In genomic region chr1:162561616-162562451, GRCh38 we compare ENCODE assay signal across 8 cellular contexts. TPM values are rescaled to one million over a fixed set of nuclear protein-coding genes. Genes with fewer than 3 reads are reported as not detected.
DNase-seq lines count a peak whose midpoint lies in the region; ATAC-seq and TF ChIP-seq lines count a peak whose summit lies in the region.

UAP1 (plus strand) TSS chr1:162561722; CDS start chr1:162566069, 4,347 bp downstream.

- POLR2A ChIA-PET in A673 (lab: Charles Lee; ENCODE audit: low non-redundant PET) = interaction anchor here (0.6 kb wide), 2 partner anchors 161 to 162 kb away, joined by 3 read pairs; no protein-coding TSS in a partner anchor

- peaks cover 28% of the 10 kb centered on the region for H3K4me1 ChIP-seq in A673 (ENCODE audit: insufficient read depth, low read length, poor library complexity, severe bottlenecking)
- H3K4me1 ChIP-seq in RWPE2 (ENCODE audit: insufficient read depth, poor library complexity, severe bottlenecking) = peaks cover 32% of the 10 kb centered on the region

- peak within 1 kb of the TSS; percentile 91 for H3K4me3 ChIP-seq in A673 (ENCODE audit: low read depth, low read length, poor library complexity, severe bottlenecking)
- H3K4me3 ChIP-seq in RWPE2 (ENCODE audit: severe bottlenecking) = peak within 1 kb of the TSS; percentile 70

- no peak for TF ChIP-seq CTCF in A673 (conservative IDR thresholded peaks at IDR 0.05; ENCODE audit: low read depth, low read length)
- no peak for TF ChIP-seq CTCF in RWPE2 (IDR thresholded peaks at IDR 0.05; ENCODE audit: poor library complexity, severe bottlenecking)
- TF ChIP-seq CTCF in subcutaneous adipose tissue (IDR thresholded peaks at IDR 0.05; ENCODE audit: low read depth) = no peak

- peak; percentile 26 for ATAC-seq in HG02981 (IDR thresholded peaks at IDR 0.05; ENCODE audit: unreplicated experiment)
- peak; percentile 47 for ATAC-seq in RWPE2 (ENCODE audit: low read depth)

- H3K27me3 ChIP-seq in A673 (replicated peaks; ENCODE audit: insufficient read depth, low read depth, low read length, poor library complexity) (no peaks in the 10 kb centered on the region), RWPE2 (ENCODE audit: insufficient read depth, poor library complexity, severe bottlenecking) (no peaks in the 10 kb centered on the region)

- DNase-seq in A673 (ENCODE audit: low spot score) (peak; percentile 43), RWPE2 (ENCODE audit: low spot score) (no peak), dermis microvascular lymphatic vessel endothelial cell (ENCODE audit: low read depth in 2 of 2) (peak in 1 of 2 donors; percentile 37), lung microvascular endothelial cell (ENCODE audit: low read depth in 2 of 2) (peak; percentile 37 to 61), NCI-H446 (lab: John Stamatoyannopoulos, UW) (no peak)

- intact Hi-C loops in A673 (cut with micrococcal nuclease; ENCODE audit: unreplicated experiment) = no loop called here

- H3K9me3 ChIP-seq in A673 (ENCODE audit: low read depth, low read length, poor library complexity, severe bottlenecking) = no peaks in the 10 kb centered on the region
- H3K9me3 ChIP-seq in RWPE2 (ENCODE audit: severe bottlenecking) = no peaks in the 10 kb centered on the region

- peak; percentile 24 for TF ChIP-seq POLR2A in GM18526 (IDR thresholded peaks at IDR 0.05; ENCODE audit: extremely low read depth, insufficient read length)

- H3K27ac ChIP-seq in A673 (ENCODE audit: low read depth, low read length, poor library complexity, severe bottlenecking) = peak within 1 kb of the TSS; percentile 90
- peak within 1 kb of the TSS; percentile 81 for H3K27ac ChIP-seq in RWPE2 (ENCODE audit: poor library complexity, severe bottlenecking)

- H3K36me3 ChIP-seq in A673 (ENCODE audit: insufficient read depth, low read length, poor library complexity, severe bottlenecking) = peaks cover 15% of the 10 kb centered on the region
- peaks cover 20% of the 10 kb centered on the region for H3K36me3 ChIP-seq in RWPE2 (ENCODE audit: low read depth)

- BruUV-seq in A673 (replicated peaks; lab: Mats Ljungman, UMichigan) = no TSS peak

- CTCF ChIA-PET in A673 (lab: Charles Lee) = no interaction called here

RNA-seq across cellular contexts. Expression of gene UAP1, which starts in this region (rescaled TPM):
- 122 and 152 TPM in 2 replicates for total RNA-seq in A673 (2021)
- 39.3 and 44.0 TPM in 2 replicates for total RNA-seq in dermis microvascular lymphatic vessel endothelial cell
- 37.9 and 41.2 TPM in 2 replicates for total RNA-seq in lung microvascular endothelial cell
- 100 to 1,000 TPM in 3 of 4 donors, 10 to 100 TPM in 1; 93.8 to 427 (median 206) TPM for total RNA-seq in subcutaneous adipose tissue

Comparison
In these comparisons a context has a peak if more than half of its experiments do, and no peak if none do; other contexts are left out.
1. DNase-seq: peak in A673 (single experiment) and lung microvascular endothelial cell (2 of 2); none in RWPE2 (single experiment) and NCI-H446 (0 of 2).